ENCODE assay signal across 18 cellular contexts in the genomic region with DNA sequence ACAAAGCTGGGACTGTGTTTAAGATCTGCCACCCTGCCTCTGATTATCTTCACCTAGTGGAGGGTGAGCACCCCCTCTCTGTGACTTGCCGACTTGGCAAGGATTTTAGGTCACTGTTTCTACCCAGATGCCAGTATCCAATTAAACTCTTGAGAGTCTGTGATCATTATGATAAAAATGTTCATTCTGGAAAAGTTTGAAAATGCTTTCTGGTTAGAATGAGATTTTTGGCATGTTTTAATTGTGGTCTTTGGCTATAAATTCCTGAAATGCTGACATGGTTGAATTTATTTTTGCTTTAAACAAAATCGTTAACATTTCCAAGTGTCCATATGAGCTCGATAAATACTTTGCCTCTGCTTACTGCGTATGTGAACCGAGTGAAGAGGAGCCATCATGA.
DNase-seq lines count a peak whose midpoint lies in the region; TF ChIP-seq lines count a peak whose summit lies in the region.
"Had no signal": no experiment of that assay in that cellular context is flagged by ENCODE, and none has a peak within 500 bp of the region (broad histone marks: within the 10 kb centered on the region; RNA-seq: fewer than 3 reads in every experiment).

No MANE protein-coding gene starts in this region.

- H3K27me3 Mint-ChIP-seq in CD14-positive monocyte (ENCODE audit: low read depth in 3 of 3) = peaks cover 0 to 3% (median 0%) of the 10 kb centered on the region in 3 donors
- no peaks in the 10 kb centered on the region for H3K27me3 Mint-ChIP-seq in activated CD4-positive, alpha-beta T cell treated with anti-CD3 and anti-CD28 coated beads, Interleukin-2, amount 10 ng/mL, durations not matched to agents 24 days and 14 days
- H3K27me3 Mint-ChIP-seq: activated CD4-positive, alpha-beta memory T cell treated with anti-CD3 and anti-CD28 coated beads, Interleukin-2, amount 10 ng/mL, durations not matched to agents 7 days and 5 days; activated naive CD8-positive, alpha-beta T cell treated with anti-CD3 and anti-CD28 coated beads, Interleukin-2, amount 50 U/mL, for 24 hours; CD8-positive, alpha-beta memory T cell; central memory CD8-positive, alpha-beta T cell had no signal

- H3K27ac Mint-ChIP-seq in CD14-positive monocyte = no peak overlapping the region
- H3K27ac Mint-ChIP-seq in activated CD4-positive, alpha-beta T cell treated with anti-CD3 and anti-CD28 coated beads, Interleukin-2, amount 10 ng/mL, durations not matched to agents 24 days and 14 days = no peak overlapping the region
- H3K27ac Mint-ChIP-seq: activated CD4-positive, alpha-beta memory T cell treated with anti-CD3 and anti-CD28 coated beads, Interleukin-2, amount 10 ng/mL, durations not matched to agents 7 days and 5 days; activated naive CD8-positive, alpha-beta T cell treated with anti-CD3 and anti-CD28 coated beads, Interleukin-2, amount 50 U/mL, for 24 hours; CD8-positive, alpha-beta memory T cell had no signal

- H3K27me3 ChIP-seq in MG63 = no peaks in the 10 kb centered on the region
- H3K27me3 ChIP-seq in skeletal muscle tissue (ENCODE audit: control insufficient read depth in 3 of 3, insufficient read depth in 3 of 3, low read length in 3 of 3) = no peaks in the 10 kb centered on the region

- peaks cover 5 to 13% (median 10%) of the 10 kb centered on the region in 3 donors for H3K4me1 ChIP-seq in skeletal muscle tissue (ENCODE audit: control insufficient read depth in 3 of 3, insufficient read depth in 3 of 3, low read length in 3 of 3)

- DNase-seq in EL (peak; percentile 79), MG63 (peak; percentile 21), epidermal melanocyte (ENCODE audit: insufficient read length, low spot score) (peak; percentile 22), CD14-positive monocyte (ENCODE audit: low spot score) (no peak), iPS-NIHi7 (ENCODE audit: extremely low spot score) (no peak)
- no peak for DNase-seq in activated CD4-positive, alpha-beta T cell treated with anti-CD3 and anti-CD28 coated beads, Interleukin-2, amount 10 ng/mL, durations not matched to agents 24 days and 14 days
- DNase-seq: activated CD4-positive, alpha-beta memory T cell treated with anti-CD3 and anti-CD28 coated beads, Interleukin-2, amount 10 ng/mL, durations not matched to agents 7 days and 5 days; activated naive CD8-positive, alpha-beta T cell treated with anti-CD3 and anti-CD28 coated beads, Interleukin-2, amount 50 U/mL, for 24 hours; activated T-cell treated with anti-CD3 and anti-CD28 coated beads, Interleukin-2, amount 50 U/mL, for 48 hours; CD8-positive, alpha-beta memory T cell; GDM1; islet precursor cell; NCI-H1417; NCI-H345; stimulated activated CD4-positive, alpha-beta T cell treated with anti-CD3 and anti-CD28 coated beads, Interleukin-1b, Interleukin-23, amount 100 ng/mL, for 48 hours; substantia nigra had no signal

- no peak overlapping the region for H3K4me3 Mint-ChIP-seq in CD14-positive monocyte
- no peak overlapping the region for H3K4me3 Mint-ChIP-seq in activated CD4-positive, alpha-beta T cell treated with anti-CD3 and anti-CD28 coated beads, Interleukin-2, amount 10 ng/mL, durations not matched to agents 24 days and 14 days
- H3K4me3 Mint-ChIP-seq: activated CD4-positive, alpha-beta memory T cell treated with anti-CD3 and anti-CD28 coated beads, Interleukin-2, amount 10 ng/mL, durations not matched to agents 7 days and 5 days; activated naive CD8-positive, alpha-beta T cell treated with anti-CD3 and anti-CD28 coated beads, Interleukin-2, amount 50 U/mL, for 24 hours; CD8-positive, alpha-beta memory T cell; central memory CD8-positive, alpha-beta T cell had no signal

- H3K4me3 ChIP-seq in MG63 (no peak overlapping the region), skeletal muscle tissue (ENCODE audit: low read length in 3 of 3) (no peak overlapping the region)

- peaks cover 0 to 6% of the 10 kb centered on the region in 2 donors for H3K36me3 Mint-ChIP-seq in CD14-positive monocyte
- no peaks in the 10 kb centered on the region for H3K36me3 Mint-ChIP-seq in activated CD4-positive, alpha-beta T cell treated with anti-CD3 and anti-CD28 coated beads, Interleukin-2, amount 10 ng/mL, durations not matched to agents 24 days and 14 days (ENCODE audit: low read depth)

- H3K4me1 Mint-ChIP-seq in CD14-positive monocyte = peaks cover 16% of the 10 kb centered on the region
- H3K4me1 Mint-ChIP-seq in activated CD4-positive, alpha-beta T cell treated with anti-CD3 and anti-CD28 coated beads, Interleukin-2, amount 10 ng/mL, durations not matched to agents 24 days and 14 days = no peaks in the 10 kb centered on the region
- H3K4me1 Mint-ChIP-seq: activated CD4-positive, alpha-beta memory T cell treated with anti-CD3 and anti-CD28 coated beads, Interleukin-2, amount 10 ng/mL, durations not matched to agents 7 days and 5 days; activated naive CD8-positive, alpha-beta T cell treated with anti-CD3 and anti-CD28 coated beads, Interleukin-2, amount 50 U/mL, for 24 hours; CD8-positive, alpha-beta memory T cell; central memory CD8-positive, alpha-beta T cell had no signal

- H3K9me3 Mint-ChIP-seq in CD14-positive monocyte = peaks cover 8 to 24% (median 20%) of the 10 kb centered on the region in 7 donors
- peaks cover 4% of the 10 kb centered on the region for H3K9me3 Mint-ChIP-seq in activated CD4-positive, alpha-beta T cell treated with anti-CD3 and anti-CD28 coated beads, Interleukin-2, amount 10 ng/mL, durations not matched to agents 24 days and 14 days

- TF ChIP-seq CTCF in CD14-positive monocyte (IDR thresholded peaks at IDR 0.05) = no peak

- no peak overlapping the region for H3K9ac ChIP-seq in skeletal muscle tissue (ENCODE audit: low read depth in 1 of 3, low read length in 3 of 3)

- H3K27ac ChIP-seq in skeletal muscle tissue (ENCODE audit: low read depth, low read length) = peak overlapping the region; percentile 1

- peaks cover 3% of the 10 kb centered on the region; the same call in 1 of the 2 replicates for H3K36me3 ChIP-seq in MG63
- H3K36me3 ChIP-seq in skeletal muscle tissue (ENCODE audit: control insufficient read depth in 3 of 3, insufficient read depth in 3 of 3, low read length in 3 of 3) = no peaks in the 10 kb centered on the region

- peaks cover 19% of the 10 kb centered on the region for H3K9me3 ChIP-seq in MG63
- H3K9me3 ChIP-seq in skeletal muscle tissue (ENCODE audit: control insufficient read depth in 3 of 3, low read length in 3 of 3) = no peaks in the 10 kb centered on the region

- intact Hi-C loops in CD14-positive monocyte (cut with micrococcal nuclease) = no loop called here
- intact Hi-C loops in activated CD4-positive, alpha-beta T cell treated with anti-CD3 and anti-CD28 coated beads, Interleukin-2, amount 10 ng/mL, durations not matched to agents 24 days and 14 days (cut with micrococcal nuclease) = no loop called here

Comparison
In these comparisons a context has a peak if more than half of its experiments do, and no peak if none do; other contexts are left out.
1. DNase-seq: peak in EL (single experiment), MG63 (single experiment) and epidermal melanocyte (single experiment); none in CD14-positive monocyte (single experiment), activated CD4-positive, alpha-beta T cell treated with anti-CD3 and anti-CD28 coated beads, Interleukin-2, amount 10 ng/mL, durations not matched to agents 24 days and 14 days (single experiment) and iPS-NIHi7 (single experiment).